In genomic region chr17:2388705-2389099, GRCh38 we compare ENCODE assay signal across 1 cellular context.
TF ChIP-seq lines count a peak whose summit lies in the region.

No MANE protein-coding gene starts in this region.

TF ChIP-seq in A549, 52 proteins besides CTCF, POLR2A, EP300 and RAD21:
- no peak for TF ChIP-seq MYC (IDR thresholded peaks at IDR 0.05; ENCODE audit: borderline replicate concordance, low read length)
- TF ChIP-seq HOXA7 (CRISPR knock-in tag; IDR thresholded peaks at IDR 0.05): 0 out of 2 replicates have a peak, but pooled peaks have one; percentile 26
TF ChIP-seq in A549: peak in this region for 1.
